Comparison of ENCODE assay signal across 12 cellular contexts in the genomic region with DNA sequence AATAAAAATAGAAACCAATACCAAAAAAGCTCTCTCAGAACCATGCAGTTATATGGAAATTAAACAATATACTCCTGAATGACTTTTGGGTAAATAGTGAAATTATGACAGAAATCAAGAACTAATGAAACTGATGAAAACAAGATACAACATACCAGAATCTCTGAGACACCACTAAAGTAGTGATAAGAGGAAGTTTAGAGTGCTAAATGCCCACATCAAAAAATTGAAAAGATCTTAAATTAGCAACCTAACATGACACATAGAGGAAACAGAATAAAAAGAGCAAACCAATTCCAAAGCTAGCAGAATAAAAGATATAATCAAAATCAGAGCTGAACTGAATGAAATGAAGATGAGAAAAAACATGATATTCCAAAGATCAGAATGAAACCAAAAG.
"Had no signal": no experiment of that assay in that cellular context is flagged by ENCODE, and none has a peak within 500 bp of the region (broad histone marks: within the 10 kb centered on the region; RNA-seq: fewer than 3 reads in every experiment).

No MANE protein-coding gene starts in this region.

- DNase-seq: activated B cell treated with CpG ODN at 0.5 μM for 24 hours; activated CD4-positive, alpha-beta T cell treated with anti-CD3 and anti-CD28 coated beads, Interleukin-2, amount 10 ng/mL, durations not matched to agents 7 days and 5 days; activated naive CD4-positive, alpha-beta T cell treated with anti-CD3 and anti-CD28 coated beads for 36 hours; islet precursor cell; sigmoid colon; spleen; T-helper 17 cell had no signal

- H3K4me1 ChIP-seq: parathyroid adenoma, sigmoid colon, spleen had no signal

- H3K27ac ChIP-seq: parathyroid adenoma, sigmoid colon, spleen had no signal

- H3K9me3 ChIP-seq: sigmoid colon had no signal

- H3K27ac Mint-ChIP-seq: activated B cell treated with CpG ODN at 0.5 μM for 24 hours; activated CD4-positive, alpha-beta T cell treated with anti-CD3 and anti-CD28 coated beads, Interleukin-2, amount 10 ng/mL, durations not matched to agents 7 days and 5 days; activated naive CD4-positive, alpha-beta T cell treated with anti-CD3 and anti-CD28 coated beads for 36 hours; activated T-helper 2 cell treated with anti-CD3 and anti-CD28 coated beads, Interferon-gamma antibody, Interleukin-2, Interleukin-4, amounts not matched to agents 10 μg/mL and 5 μg/mL and 100 μg/mL, durations not matched to agents 14 hours and 24 hours and 36 hours; mesothelial cell of epicardium; T-helper 17 cell had no signal

- H3K27me3 ChIP-seq: sigmoid colon, spleen had no signal

- H3K4me3 ChIP-seq: lung, sigmoid colon, spleen had no signal

- ATAC-seq: esophagus mucosa, T-helper 17 cell had no signal

- H3K36me3 ChIP-seq: sigmoid colon, spleen had no signal

- H3K4me3 Mint-ChIP-seq: activated B cell treated with CpG ODN at 0.5 μM for 24 hours; activated CD4-positive, alpha-beta T cell treated with anti-CD3 and anti-CD28 coated beads, Interleukin-2, amount 10 ng/mL, durations not matched to agents 7 days and 5 days; activated naive CD4-positive, alpha-beta T cell treated with anti-CD3 and anti-CD28 coated beads for 36 hours; mesothelial cell of epicardium; T-helper 17 cell had no signal

- H3K27me3 Mint-ChIP-seq: activated B cell treated with CpG ODN at 0.5 μM for 24 hours; activated CD4-positive, alpha-beta T cell treated with anti-CD3 and anti-CD28 coated beads, Interleukin-2, amount 10 ng/mL, durations not matched to agents 7 days and 5 days; T-helper 17 cell had no signal

- H3K4me1 Mint-ChIP-seq: mesothelial cell of epicardium had no signal
